In genomic region chr13:38180670-38181069, GRCh38 we compare ENCODE assay signal across 10 cellular contexts.
DNase-seq lines count a peak whose midpoint lies in the region; ATAC-seq and TF ChIP-seq lines count a peak whose summit lies in the region.
"Had no signal": no experiment of that assay in that cellular context is flagged by ENCODE, and none has a peak within 500 bp of the region (broad histone marks: within the 10 kb centered on the region; RNA-seq: fewer than 3 reads in every experiment).

No MANE protein-coding gene starts in this region.

- no peaks in the 10 kb centered on the region for H3K27me3 ChIP-seq in psoas muscle (ENCODE audit: insufficient read depth in 3 of 3, low read length in 2 of 3)
- H3K27me3 ChIP-seq in prostate gland (replicated peaks; ENCODE audit: insufficient read depth): no peaks in the 10 kb centered on the region
- H3K27me3 ChIP-seq: BE2C had no signal

- POLR2A ChIA-PET in T-cell (lab: Charles Lee): no interaction called here

- H3K27me3 Mint-ChIP-seq in activated T-cell treated with anti-CD3 and anti-CD28 coated beads, Interleukin-2, amount 50 U/mL, for 4 hours (ENCODE audit: low read depth): no peaks in the 10 kb centered on the region
- H3K27me3 Mint-ChIP-seq in T-cell: no peaks in the 10 kb centered on the region

- no peaks in the 10 kb centered on the region for H3K36me3 ChIP-seq in psoas muscle (ENCODE audit: insufficient read depth in 1 of 2, low read depth in 1 of 2)
- H3K36me3 ChIP-seq in prostate gland: no peaks in the 10 kb centered on the region
- H3K36me3 ChIP-seq: BE2C had no signal

- H3K27ac ChIP-seq in psoas muscle: no peak overlapping the region
- no peak overlapping the region for H3K27ac ChIP-seq in prostate gland

- no peak for DNase-seq in activated T-cell treated with anti-CD3 and anti-CD28 coated beads, Interleukin-2, amount 50 U/mL, for 4 hours
- DNase-seq in activated T-cell treated with anti-CD3 and anti-CD28 coated beads, Interleukin-2, amount 50 U/mL, for 1 hour: no peak
- DNase-seq in T-cell (no peak), psoas muscle (no peak), RPMI8226 (no peak), prostate gland (ENCODE audit: low spot score) (no peak), left colon (no peak)
- DNase-seq: activated CD4-positive, alpha-beta T cell treated with anti-CD3 and anti-CD28 coated beads, Interleukin-2, amount 50 U/mL, for 48 hours; BE2C had no signal

- peak overlapping the region in 1 of 2 donors; percentile 40 for H3K27ac Mint-ChIP-seq in T-cell

- no peaks in the 10 kb centered on the region for H3K9me3 ChIP-seq in psoas muscle
- no peaks in the 10 kb centered on the region for H3K9me3 ChIP-seq in prostate gland
- H3K9me3 ChIP-seq: BE2C had no signal

- intact Hi-C loops in psoas muscle (cut with DNase I): no loop called here
- intact Hi-C loops in prostate gland (cut with DNase I): no loop called here
- intact Hi-C loops in left colon (cut with DNase I, micrococcal nuclease): no loop called here

- peak overlapping the region; percentile 3 for H3K4me3 ChIP-seq in psoas muscle
- no peak overlapping the region for H3K4me3 ChIP-seq in prostate gland

- H3K4me1 Mint-ChIP-seq in activated T-cell treated with anti-CD3 and anti-CD28 coated beads, Interleukin-2, amount 50 U/mL, for 4 hours (ENCODE audit: low read depth): peaks cover 12% of the 10 kb centered on the region
- H3K4me1 Mint-ChIP-seq in T-cell: peaks cover 16 to 22% (median 17%) of the 10 kb centered on the region in 3 donors

- no peak for TF ChIP-seq POLR2A in prostate gland (IDR thresholded peaks at IDR 0.05)

- TF ChIP-seq CTCF in psoas muscle (IDR thresholded peaks at IDR 0.05): no peak
- TF ChIP-seq CTCF in prostate gland (IDR thresholded peaks at IDR 0.05): no peak

- ATAC-seq in activated T-cell treated with anti-CD3 and anti-CD28 coated beads, Interleukin-2, amount 50 U/mL, for 4 hours: no peak
- ATAC-seq in HG02642 (IDR thresholded peaks at IDR 0.05; ENCODE audit: poor library complexity, unreplicated experiment) (peak; percentile 70), T-cell (replicated peaks in 1 of 4) (no peak), psoas muscle (no peak), left colon (no peak)

- H3K4me3 Mint-ChIP-seq in activated T-cell treated with anti-CD3 and anti-CD28 coated beads, Interleukin-2, amount 50 U/mL, for 4 hours: peak overlapping the region; percentile 43
- peak overlapping the region; percentile 18 to 70 (median 59) for H3K4me3 Mint-ChIP-seq in T-cell

- CTCF ChIA-PET in T-cell (lab: Charles Lee): no interaction called here

- no peaks in the 10 kb centered on the region for H3K36me3 Mint-ChIP-seq in activated T-cell treated with anti-CD3 and anti-CD28 coated beads, Interleukin-2, amount 50 U/mL, for 4 hours (ENCODE audit: insufficient read depth)
- H3K36me3 Mint-ChIP-seq in T-cell: no peaks in the 10 kb centered on the region

- WGBS in psoas muscle, 3 donors: 48 to 76% (median 63%) methylated on average over 1 of the region's 1 CpG
- WGBS in prostate gland: 83% methylated on average over 1 of the region's 1 CpG

- no peaks in the 10 kb centered on the region for H3K9me3 Mint-ChIP-seq in activated T-cell treated with anti-CD3 and anti-CD28 coated beads, Interleukin-2, amount 50 U/mL, for 4 hours
- no peaks in the 10 kb centered on the region for H3K9me3 Mint-ChIP-seq in T-cell

- H3K4me1 ChIP-seq in psoas muscle (no peaks in the 10 kb centered on the region), prostate gland (replicated peaks) (no peaks in the 10 kb centered on the region)
- H3K4me1 ChIP-seq: BE2C had no signal
